In genomic region chrX:47644557-47645091, GRCh38 we compare ENCODE assay signal across 7 cellular contexts. TPM values are rescaled to one million over a fixed set of nuclear protein-coding genes. Genes with fewer than 3 reads are reported as not detected.
DNase-seq lines count a peak whose midpoint lies in the region; ATAC-seq and TF ChIP-seq lines count a peak whose summit lies in the region.
"Had no signal": no experiment of that assay in that cellular context is flagged by ENCODE, and none has a peak within 500 bp of the region (broad histone marks: within the 10 kb centered on the region; RNA-seq: fewer than 3 reads in every experiment).

No MANE protein-coding gene starts in this region.

- TF ChIP-seq POLR2A in body of pancreas (IDR thresholded peaks at IDR 0.05), result no peak
- no peak for TF ChIP-seq POLR2A in ovary (IDR thresholded peaks at IDR 0.05)

- H3K27ac ChIP-seq in body of pancreas, result no peak overlapping the region
- no peak overlapping the region for H3K27ac ChIP-seq in ovary
- H3K27ac ChIP-seq: 22Rv1 had no signal

- H3K4me3 ChIP-seq in body of pancreas (no peak overlapping the region), ovary (no peak overlapping the region), MG63 (no peak overlapping the region)

- WGBS in body of pancreas, 2 donors, result 61 to 70% methylated on average over 8 to 12 of the region's 12 CpGs
- WGBS in ovary, 3 donors, result 36 to 46% (median 44%) methylated on average over 12 of the region's 12 CpGs

- no peak for ATAC-seq in body of pancreas

- H3K9me3 ChIP-seq in body of pancreas (no peaks in the 10 kb centered on the region), ovary (no peaks in the 10 kb centered on the region), MG63 (no peaks in the 10 kb centered on the region)

- TF ChIP-seq CTCF in body of pancreas (IDR thresholded peaks at IDR 0.05) (peak in 4 of 7 experiments; percentile 19 to 33 (median 22)), ovary (IDR thresholded peaks at IDR 0.05) (peak; percentile 6 to 35 (median 31))

- no peaks in the 10 kb centered on the region for H3K27me3 ChIP-seq in body of pancreas
- no peaks in the 10 kb centered on the region for H3K27me3 ChIP-seq in ovary
- H3K27me3 ChIP-seq in MG63, result no peaks in the 10 kb centered on the region

- no peak for TF ChIP-seq EP300 in ovary (IDR thresholded peaks at IDR 0.05)

- H3K36me3 ChIP-seq in body of pancreas (replicated peaks in 1 of 2; ENCODE audit: insufficient read depth in 1 of 2, low read depth in 2 of 2), result no peaks in the 10 kb centered on the region
- no peaks in the 10 kb centered on the region for H3K36me3 ChIP-seq in ovary
- H3K36me3 ChIP-seq in MG63, result peaks cover 26% of the 10 kb centered on the region

- intact Hi-C loops in body of pancreas (cut with DNase I) (no loop called here), ovary (cut with DNase I) (loop anchor here in 3 of 4 donors (10.0 kb wide), 3 partner anchors 70 to 450 kb away; partner anchors contain the start of gene UBA1 (in 1 of the 3))

- peak; percentile 46 for DNase-seq in DMS 273 (lab: John Stamatoyannopoulos, UW; ENCODE audit: unreplicated experiment)
- DNase-seq in DMS 273 treated with DMSO at 0.1 percent for 48 hours (lab: John Stamatoyannopoulos, UW), result no peak
- no peak for DNase-seq in body of pancreas
- peak in 1 of 5 donors; percentile 21 for DNase-seq in ovary
- no peak for DNase-seq in MG63
- no peak for DNase-seq in NCI-H2107 treated with DMSO at 0.1 percent for 48 hours (lab: John Stamatoyannopoulos, UW; ENCODE audit: unreplicated experiment)

- H3K4me1 ChIP-seq in body of pancreas (peaks cover 12% of the 10 kb centered on the region), ovary (ENCODE audit: insufficient read depth) (peaks cover 2% of the 10 kb centered on the region)

RNA-seq across cellular contexts. Expression of gene ELK1, which starts 5.7 kb away (rescaled TPM):
- 1 to 10 TPM; 6.9 to 9.9 TPM for total RNA-seq in body of pancreas
- total RNA-seq in ovary, result 100 to 1,000 TPM in 1 of 7 donors, 10 to 100 TPM in 6; 29.7 to 139 (median 73.0) TPM
- 10 to 100 TPM; 69.1 to 79.5 TPM for polyA plus RNA-seq in ovary
- total RNA-seq in MG63 (2014; rRNA removed; shearing (Covaris generic); ENCODE audit: low replicate concordance), result 33.2 and 39.4 TPM in 2 replicates

RNA-seq across cellular contexts. Expression of gene UXT, which starts 14.4 kb away (rescaled TPM):
- total RNA-seq in body of pancreas, result 10 to 100 TPM; 41.9 to 56.6 TPM
- 100 to 1,000 TPM; 114 to 235 (median 151) TPM for total RNA-seq in ovary
- 100 to 1,000 TPM; 209 to 213 TPM for polyA plus RNA-seq in ovary
- total RNA-seq in MG63 (2014; rRNA removed; shearing (Covaris generic); ENCODE audit: low replicate concordance), result 155 and 240 TPM in 2 replicates

RNA-seq across cellular contexts. Expression of gene CFP, which starts 14.9 kb away (rescaled TPM):
- 1 to 10 TPM in 1 of 2 donors, not detected in 1; 1.8 TPM for total RNA-seq in body of pancreas
- 1 to 10 TPM in 6 of 7 donors, under 1 TPM in 1; 0.72 to 3.2 (median 1.5) TPM for total RNA-seq in ovary
- 1 to 10 TPM; 1.6 to 1.7 TPM for polyA plus RNA-seq in ovary
- not detected in 2 replicates for total RNA-seq in MG63 (2014; rRNA removed; shearing (Covaris generic); ENCODE audit: low replicate concordance)

RNA-seq across cellular contexts. Expression of gene SYN1, which starts 25.0 kb away (rescaled TPM):
- total RNA-seq in body of pancreas (1 to 10 TPM in 1 of 2 donors, under 1 TPM in 1; 0.26 to 4.0 TPM), ovary (10 to 100 TPM in 1 of 7 donors, 1 to 10 TPM in 5, under 1 TPM in 1; 0.69 to 10.2 (median 2.4) TPM)
- 10 to 100 TPM in 1 of 2 donors, 1 to 10 TPM in 1; 1.9 to 12.6 TPM for polyA plus RNA-seq in ovary
- total RNA-seq in MG63 (2014; rRNA removed; shearing (Covaris generic); ENCODE audit: low replicate concordance), result 0.26 TPM in 1 of 2 replicates, not detected in the other
